28 cellular contexts compared by ENCODE assay signal in genomic region chr1:11963622-11964021, GRCh38.
"Had no signal": no experiment of that assay in that cellular context is flagged by ENCODE, and none has a peak within 500 bp of the region (broad histone marks: within the 10 kb centered on the region; RNA-seq: fewer than 3 reads in every experiment).

No MANE protein-coding gene starts in this region.

- H3K9me3 Mint-ChIP-seq: nephron; neural crest cell; stimulated activated memory B cell treated with anti-CD40 and anti-IgM and Interleukin-4, amounts not matched to agents 10 μg/mL and 1 μg/mL and 100 μg/mL, for 72 hours had no signal

- H3K9me3 ChIP-seq: lower lobe of right lung, ovary, right atrium auricular region, right lobe of liver, suprapubic skin, thoracic aorta, tibial artery, upper lobe of right lung had no signal

- H3K36me3 ChIP-seq: ovary had no signal

- H3K27ac Mint-ChIP-seq: nephron; progenitor cell of endocrine pancreas; stimulated activated memory B cell treated with anti-CD40 and anti-IgM and Interleukin-4, amounts not matched to agents 10 μg/mL and 1 μg/mL and 100 μg/mL, for 72 hours had no signal

- H3K27me3 Mint-ChIP-seq: naive thymus-derived CD8-positive, alpha-beta T cell; progenitor cell of endocrine pancreas; stimulated activated memory B cell treated with anti-CD40 and anti-IgM and Interleukin-4, amounts not matched to agents 10 μg/mL and 1 μg/mL and 100 μg/mL, for 72 hours had no signal

- DNase-seq: islet precursor cell; left cardiac atrium; left ventricle myocardium superior; lower lobe of right lung; mammary epithelial cell; mesenchymal stem cell; naive thymus-derived CD8-positive, alpha-beta T cell; ovary; right lobe of liver; stimulated activated CD4-positive, alpha-beta T cell treated with anti-CD3 and anti-CD28 coated beads, Interleukin-1b, Interleukin-23, amount 100 ng/mL, for 48 hours; stimulated activated CD4-positive, alpha-beta T cell treated with anti-CD3 and anti-CD28 coated beads, Interleukin-2, amount 100 ng/mL, for 48 hours; stimulated activated CD4-positive, alpha-beta T cell treated with anti-CD3 and anti-CD28 coated beads, Interleukin-4, amount 100 ng/mL, for 4 hours; stimulated activated CD8-positive, alpha-beta memory T cell treated with anti-CD3 and anti-CD28 coated beads, Interleukin-4, amount 100 ng/mL, for 48 hours; stimulated activated naive CD4-positive, alpha-beta T cell treated with Interleukin-2 at 50 U/mL for 16 hours; tibial artery; trophoblast cell; upper lobe of right lung had no signal

- FAIRE-seq: urothelium cell line had no signal

- H3K4me2 ChIP-seq: hepatocyte, smooth muscle cell had no signal

- H3K4me1 ChIP-seq: right atrium auricular region had no signal

- H2AFZ ChIP-seq: hepatocyte had no signal

- H3K27me3 ChIP-seq: hepatocyte, ovary, right atrium auricular region, right lobe of liver, suprapubic skin, tibial artery, upper lobe of right lung had no signal

- H3K4me3 ChIP-seq: hepatocyte, lower lobe of right lung, ovary, right atrium auricular region, right lobe of liver, smooth muscle cell, suprapubic skin, thoracic aorta, tibial artery, upper lobe of right lung had no signal

- H3K4me1 Mint-ChIP-seq: naive thymus-derived CD8-positive, alpha-beta T cell; nephron; neural crest cell had no signal

- ATAC-seq: left cardiac atrium; left lobe of liver; left ventricle myocardium superior; lower lobe of right lung; naive thymus-derived CD8-positive, alpha-beta T cell; right lobe of liver; stimulated activated memory B cell treated with anti-CD40 and anti-IgM and Interleukin-4, amounts not matched to agents 10 μg/mL and 1 μg/mL and 100 μg/mL, for 72 hours; upper lobe of right lung had no signal

- H3K27ac ChIP-seq: hepatocyte, lower lobe of right lung, ovary, right atrium auricular region, right lobe of liver, suprapubic skin, thoracic aorta, tibial artery, upper lobe of right lung had no signal

- H3K4me3 Mint-ChIP-seq: naive thymus-derived CD8-positive, alpha-beta T cell; nephron; neural crest cell; stimulated activated memory B cell treated with anti-CD40 and anti-IgM and Interleukin-4, amounts not matched to agents 10 μg/mL and 1 μg/mL and 100 μg/mL, for 72 hours had no signal

- H3K79me2 ChIP-seq: hepatocyte had no signal
